In genomic region chr22:37696260-37696656, GRCh38 we compare ENCODE assay signal across 1 cellular context.
TF ChIP-seq lines count a peak whose summit lies in the region.

No MANE protein-coding gene starts in this region.

TF ChIP-seq in HEK293, 187 proteins besides CTCF, POLR2A, EP300 and RAD21:
- peak; percentile 64; the same call in 1 of the 2 replicates for TF ChIP-seq ZNF121 (tag by site-specific recombination; IDR thresholded peaks at IDR 0.05)
- TF ChIP-seq, protein P1, sequence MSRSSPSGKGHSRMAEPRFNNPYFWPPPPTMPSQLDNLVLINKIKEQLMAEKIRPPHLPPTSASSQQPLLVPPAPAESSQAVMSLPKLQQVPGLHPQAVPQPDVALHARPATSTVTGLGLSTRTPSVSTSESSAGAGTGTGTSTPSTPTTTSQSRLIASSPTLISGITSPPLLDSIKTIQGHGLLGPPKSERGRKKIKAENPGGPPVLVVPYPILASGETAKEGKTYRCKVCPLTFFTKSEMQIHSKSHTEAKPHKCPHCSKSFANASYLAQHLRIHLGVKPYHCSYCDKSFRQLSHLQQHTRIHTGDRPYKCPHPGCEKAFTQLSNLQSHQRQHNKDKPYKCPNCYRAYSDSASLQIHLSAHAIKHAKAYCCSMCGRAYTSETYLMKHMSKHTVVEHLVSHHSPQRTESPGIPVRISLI (tag by site-specific recombination; IDR thresholded peaks at IDR 0.05) = peak; percentile 88
